ENCODE assay signal across 1 cellular context in the genomic region with DNA sequence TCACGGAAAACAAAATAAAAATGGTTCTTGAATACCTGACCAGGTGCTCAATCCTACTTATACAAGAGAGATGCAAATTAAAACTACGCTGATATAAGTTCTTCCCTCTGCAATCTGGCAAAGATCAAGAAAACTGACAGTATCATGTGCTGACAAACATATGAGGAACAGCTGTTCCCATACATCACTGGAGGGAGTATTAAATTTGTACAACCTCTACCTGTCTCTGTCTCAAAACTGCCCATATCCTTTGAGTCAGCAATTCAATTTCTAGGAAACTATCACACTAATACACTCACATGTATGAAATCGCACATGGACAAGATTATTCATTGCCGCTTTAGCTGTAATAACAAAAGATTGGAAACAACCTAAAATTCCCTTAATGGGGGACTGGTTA.
TF ChIP-seq lines count a peak whose summit lies in the region.

No MANE protein-coding gene starts in this region.

TF ChIP-seq in K562, 482 proteins besides CTCF, POLR2A, EP300 and RAD21 (continued from another document):
- TF ChIP-seq JUN (IDR thresholded peaks at IDR 0.05; ENCODE audit: borderline replicate concordance, low read depth, low read length) (no peak), JUN (CRISPR knock-in tag; IDR thresholded peaks at IDR 0.05; ENCODE audit: borderline replicate concordance) (no peak), MAFG (tag; conservative IDR thresholded peaks at IDR 0.05) (peak; percentile 25; the same call in 1 of the 2 replicates), ZNF57 (CRISPR knock-in tag; IDR thresholded peaks at IDR 0.05) (no peak), ZNF318 (IDR thresholded peaks at IDR 0.05; ENCODE audit: borderline replicate concordance in 1 of 2, low read depth in 1 of 2) (0 out of 4 replicates have a peak, but pooled peaks of 1 of the 2 experiments have one; percentile 24), EP400 (IDR thresholded peaks at IDR 0.05) (0 out of 2 replicates have a peak, but pooled peaks have one; percentile 15), ETV1 (tag; conservative IDR thresholded peaks at IDR 0.05; ENCODE audit: low read depth) (0 out of 2 replicates have a peak, but pooled peaks have one; percentile 8)
